40 cellular contexts compared by ENCODE assay signal in the genomic region with DNA sequence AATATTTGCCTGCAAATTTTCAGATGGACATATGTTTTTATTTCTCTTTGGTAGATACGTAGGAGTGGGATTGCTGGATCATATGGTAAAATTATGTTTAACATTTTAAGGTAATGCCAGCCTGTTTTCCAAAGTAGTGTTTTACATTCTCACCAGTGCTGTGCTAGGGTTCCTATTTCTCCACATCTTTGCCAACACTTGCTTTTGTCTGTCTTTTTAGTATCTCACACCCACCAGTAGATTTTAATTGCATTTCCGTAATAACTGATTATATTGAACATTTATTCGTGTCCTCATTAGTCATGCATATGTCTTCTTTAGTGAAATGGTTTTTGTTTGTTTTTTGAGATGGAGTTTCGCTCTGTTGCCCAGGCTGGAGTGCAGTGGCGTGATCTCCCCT.
"Had no signal": no experiment of that assay in that cellular context is flagged by ENCODE, and none has a peak within 500 bp of the region (broad histone marks: within the 10 kb centered on the region; RNA-seq: fewer than 3 reads in every experiment).

No MANE protein-coding gene starts in this region.

- H3K27ac Mint-ChIP-seq: activated naive CD4-positive, alpha-beta T cell treated with anti-CD3 and anti-CD28 coated beads for 36 hours; activated naive CD4-positive, alpha-beta T cell treated with anti-CD3 and anti-CD28 coated beads, Interleukin-2, amount 10 ng/mL, durations not matched to agents 7 days and 5 days; activated naive CD4-positive, alpha-beta T cell treated with anti-CD3 and anti-CD28 coated beads, Interleukin-2, amount 50 U/mL, for 24 hours; activated naive CD4-positive, alpha-beta T cell treated with anti-CD3 and anti-CD28 coated beads, Interleukin-2, amount 50 U/mL, for 72 hours; activated naive CD8-positive, alpha-beta T cell; activated naive CD8-positive, alpha-beta T cell treated with anti-CD3 and anti-CD28 coated beads for 36 hours; activated naive CD8-positive, alpha-beta T cell treated with anti-CD3 and anti-CD28 coated beads, Interleukin-2, amount 10 ng/mL, durations not matched to agents 7 days and 5 days; activated naive CD8-positive, alpha-beta T cell treated with anti-CD3 and anti-CD28 coated beads, Interleukin-2, amount 50 U/mL, for 24 hours; activated T-cell treated with anti-CD3 and anti-CD28 coated beads, Interleukin-2, amount 50 U/mL, for 24 hours; activated T-cell treated with anti-CD3 and anti-CD28 coated beads, Interleukin-2, amount 50 U/mL, for 72 hours; activated T-helper 1 cell treated with anti-CD3 and anti-CD28 coated beads, Interleukin-12 subunit alpha, Interleukin-12 subunit beta, Interleukin-2, Interleukin-4 antibody, amounts not matched to agents 30 ng/mL and 10 ng/mL and 1 ng/mL, durations not matched to agents 14 hours and 24 hours and 36 hours; activated T-helper 17 cell treated with anti-CD3 and anti-CD28 coated beads, Interleukin-2, amount 50 U/mL, for 72 hours; activated T-helper 2 cell treated with anti-CD3 and anti-CD28 coated beads, Interferon-gamma antibody, Interleukin-2, Interleukin-4, amounts not matched to agents 10 μg/mL and 5 μg/mL and 100 μg/mL, durations not matched to agents 14 hours and 24 hours and 36 hours; brain had no signal

- H3K36me3 Mint-ChIP-seq: activated naive CD4-positive, alpha-beta T cell treated with anti-CD3 and anti-CD28 coated beads, Interleukin-2, amount 10 ng/mL, durations not matched to agents 7 days and 5 days had no signal

- H3K27me3 ChIP-seq: adrenal gland, ascending aorta, body of pancreas, brain microvascular endothelial cell, breast epithelium, cardiac muscle cell had no signal

- H3K4me3 ChIP-seq: adrenal gland, ascending aorta, body of pancreas, breast epithelium, cardiac muscle cell had no signal

- H3K9me3 Mint-ChIP-seq: activated naive CD4-positive, alpha-beta T cell treated with anti-CD3 and anti-CD28 coated beads for 36 hours; activated naive CD4-positive, alpha-beta T cell treated with anti-CD3 and anti-CD28 coated beads, Interleukin-2, amount 10 ng/mL, durations not matched to agents 7 days and 5 days; activated naive CD4-positive, alpha-beta T cell treated with anti-CD3 and anti-CD28 coated beads, Interleukin-2, amount 50 U/mL, for 24 hours; activated naive CD8-positive, alpha-beta T cell treated with anti-CD3 and anti-CD28 coated beads, Interleukin-2, amount 50 U/mL, for 24 hours; activated T-cell treated with anti-CD3 and anti-CD28 coated beads, Interleukin-2, amount 50 U/mL, for 24 hours; activated T-cell treated with anti-CD3 and anti-CD28 coated beads, Interleukin-2, amount 50 U/mL, for 4 hours; activated T-helper 1 cell treated with anti-CD3 and anti-CD28 coated beads, Interleukin-12 subunit alpha, Interleukin-12 subunit beta, Interleukin-2, Interleukin-4 antibody, amounts not matched to agents 30 ng/mL and 10 ng/mL and 1 ng/mL, durations not matched to agents 14 hours and 24 hours and 36 hours; activated T-helper 17 cell treated with anti-CD3 and anti-CD28 coated beads, Interleukin-2, amount 50 U/mL, for 72 hours; activated T-helper 2 cell treated with anti-CD3 and anti-CD28 coated beads, Interferon-gamma antibody, Interleukin-2, Interleukin-4, amounts not matched to agents 10 μg/mL and 5 μg/mL and 100 μg/mL, durations not matched to agents 14 hours and 24 hours and 36 hours; central memory CD8-positive, alpha-beta T cell had no signal

- ATAC-seq: activated naive CD4-positive, alpha-beta T cell treated with anti-CD3 and anti-CD28 coated beads, Interleukin-2, amount 50 U/mL, for 72 hours; activated naive CD8-positive, alpha-beta T cell treated with anti-CD3 and anti-CD28 coated beads, Interleukin-2, amount 50 U/mL, for 24 hours; activated T-cell treated with anti-CD3 and anti-CD28 coated beads, Interleukin-2, amount 50 U/mL, for 4 hours; activated T-cell treated with anti-CD3 and anti-CD28 coated beads, Interleukin-2, amount 50 U/mL, for 72 hours; activated T-helper 17 cell treated with anti-CD3 and anti-CD28 coated beads, Interleukin-2, amount 50 U/mL, for 72 hours; body of pancreas had no signal

- H3K4me3 Mint-ChIP-seq: activated naive CD4-positive, alpha-beta T cell treated with anti-CD3 and anti-CD28 coated beads for 36 hours; activated naive CD4-positive, alpha-beta T cell treated with anti-CD3 and anti-CD28 coated beads, Interleukin-2, amount 10 ng/mL, durations not matched to agents 7 days and 5 days; activated naive CD4-positive, alpha-beta T cell treated with anti-CD3 and anti-CD28 coated beads, Interleukin-2, amount 50 U/mL, for 24 hours; activated naive CD8-positive, alpha-beta T cell; activated naive CD8-positive, alpha-beta T cell treated with anti-CD3 and anti-CD28 coated beads for 36 hours; activated naive CD8-positive, alpha-beta T cell treated with anti-CD3 and anti-CD28 coated beads, Interleukin-2, amount 10 ng/mL, durations not matched to agents 7 days and 5 days; activated naive CD8-positive, alpha-beta T cell treated with anti-CD3 and anti-CD28 coated beads, Interleukin-2, amount 50 U/mL, for 24 hours; activated T-cell treated with anti-CD3 and anti-CD28 coated beads, Interleukin-2, amount 50 U/mL, for 24 hours; activated T-cell treated with anti-CD3 and anti-CD28 coated beads, Interleukin-2, amount 50 U/mL, for 4 hours; activated T-cell treated with anti-CD3 and anti-CD28 coated beads, Interleukin-2, amount 50 U/mL, for 72 hours; activated T-helper 1 cell treated with anti-CD3 and anti-CD28 coated beads, Interleukin-12 subunit alpha, Interleukin-12 subunit beta, Interleukin-2, Interleukin-4 antibody, amounts not matched to agents 30 ng/mL and 10 ng/mL and 1 ng/mL, durations not matched to agents 14 hours and 24 hours and 36 hours; activated T-helper 17 cell treated with anti-CD3 and anti-CD28 coated beads, Interleukin-2, amount 50 U/mL, for 72 hours; brain; central memory CD8-positive, alpha-beta T cell had no signal

- H3K27ac ChIP-seq: adrenal gland, ascending aorta, body of pancreas, brain microvascular endothelial cell, breast epithelium, cardiac muscle cell had no signal

- H3K36me3 ChIP-seq: adrenal gland, ascending aorta, brain microvascular endothelial cell, breast epithelium, cardiac muscle cell had no signal

- FAIRE-seq: astrocyte, bronchial epithelial cell had no signal

- DNase-seq: activated effector memory CD4-positive, alpha-beta T cell treated with anti-CD3 and anti-CD28 coated beads, Interleukin-2, amount 50 U/mL, for 16 hours; activated effector memory CD4-positive, alpha-beta T cell treated with Interleukin-2 at 50 U/mL for 16 hours; activated gamma-delta T cell; activated gamma-delta T cell treated with Interleukin-2 at 50 U/mL for 16 hours; activated naive CD4-positive, alpha-beta T cell; activated naive CD4-positive, alpha-beta T cell treated with anti-CD3 and anti-CD28 coated beads for 36 hours; activated naive CD4-positive, alpha-beta T cell treated with anti-CD3 and anti-CD28 coated beads, Interleukin-2, amount 10 ng/mL, durations not matched to agents 7 days and 5 days; activated naive CD4-positive, alpha-beta T cell treated with anti-CD3 and anti-CD28 coated beads, Interleukin-2, amount 50 U/mL, for 16 hours; activated naive CD4-positive, alpha-beta T cell treated with Interleukin-2 at 50 U/mL for 16 hours; activated naive CD8-positive, alpha-beta T cell treated with anti-CD3 and anti-CD28 coated beads for 36 hours; activated naive CD8-positive, alpha-beta T cell treated with anti-CD3 and anti-CD28 coated beads, Interleukin-2, amount 10 ng/mL, durations not matched to agents 7 days and 5 days; activated naive CD8-positive, alpha-beta T cell treated with anti-CD3 and anti-CD28 coated beads, Interleukin-2, amount 50 U/mL, for 24 hours; activated T-cell treated with anti-CD3 and anti-CD28 coated beads, Interleukin-2, amount 50 U/mL, for 1 hour; activated T-cell treated with anti-CD3 and anti-CD28 coated beads, Interleukin-2, amount 50 U/mL, for 24 hours; activated T-cell treated with anti-CD3 and anti-CD28 coated beads, Interleukin-2, amount 50 U/mL, for 4 hours; activated T-cell treated with anti-CD3 and anti-CD28 coated beads, Interleukin-2, amount 50 U/mL, for 48 hours; activated T-cell treated with anti-CD3 and anti-CD28 coated beads, Interleukin-2, amount 50 U/mL, for 72 hours; adrenal gland; amniotic stem cell; amygdala; anterior cingulate cortex; aorta; body of pancreas; brain microvascular endothelial cell; caudate nucleus; central memory CD4-positive, alpha-beta T cell; cerebellar nuclear complex had no signal

- H3K9me3 ChIP-seq: adrenal gland, ascending aorta, body of pancreas, breast epithelium had no signal

- H3K4me1 Mint-ChIP-seq: activated naive CD4-positive, alpha-beta T cell treated with anti-CD3 and anti-CD28 coated beads, Interleukin-2, amount 10 ng/mL, durations not matched to agents 7 days and 5 days; activated naive CD8-positive, alpha-beta T cell treated with anti-CD3 and anti-CD28 coated beads, Interleukin-2, amount 10 ng/mL, durations not matched to agents 7 days and 5 days; activated naive CD8-positive, alpha-beta T cell treated with anti-CD3 and anti-CD28 coated beads, Interleukin-2, amount 50 U/mL, for 24 hours; central memory CD8-positive, alpha-beta T cell had no signal

- H3K27me3 Mint-ChIP-seq: activated naive CD4-positive, alpha-beta T cell treated with anti-CD3 and anti-CD28 coated beads, Interleukin-2, amount 10 ng/mL, durations not matched to agents 7 days and 5 days; activated naive CD4-positive, alpha-beta T cell treated with anti-CD3 and anti-CD28 coated beads, Interleukin-2, amount 50 U/mL, for 24 hours; activated naive CD8-positive, alpha-beta T cell; activated naive CD8-positive, alpha-beta T cell treated with anti-CD3 and anti-CD28 coated beads for 36 hours; activated naive CD8-positive, alpha-beta T cell treated with anti-CD3 and anti-CD28 coated beads, Interleukin-2, amount 10 ng/mL, durations not matched to agents 7 days and 5 days; activated naive CD8-positive, alpha-beta T cell treated with anti-CD3 and anti-CD28 coated beads, Interleukin-2, amount 50 U/mL, for 24 hours; activated T-cell treated with anti-CD3 and anti-CD28 coated beads, Interleukin-2, amount 50 U/mL, for 24 hours; activated T-helper 17 cell treated with anti-CD3 and anti-CD28 coated beads, Interleukin-2, amount 50 U/mL, for 72 hours; brain; central memory CD8-positive, alpha-beta T cell had no signal
